Comparison of ENCODE assay signal across 8 cellular contexts in the genomic region with DNA sequence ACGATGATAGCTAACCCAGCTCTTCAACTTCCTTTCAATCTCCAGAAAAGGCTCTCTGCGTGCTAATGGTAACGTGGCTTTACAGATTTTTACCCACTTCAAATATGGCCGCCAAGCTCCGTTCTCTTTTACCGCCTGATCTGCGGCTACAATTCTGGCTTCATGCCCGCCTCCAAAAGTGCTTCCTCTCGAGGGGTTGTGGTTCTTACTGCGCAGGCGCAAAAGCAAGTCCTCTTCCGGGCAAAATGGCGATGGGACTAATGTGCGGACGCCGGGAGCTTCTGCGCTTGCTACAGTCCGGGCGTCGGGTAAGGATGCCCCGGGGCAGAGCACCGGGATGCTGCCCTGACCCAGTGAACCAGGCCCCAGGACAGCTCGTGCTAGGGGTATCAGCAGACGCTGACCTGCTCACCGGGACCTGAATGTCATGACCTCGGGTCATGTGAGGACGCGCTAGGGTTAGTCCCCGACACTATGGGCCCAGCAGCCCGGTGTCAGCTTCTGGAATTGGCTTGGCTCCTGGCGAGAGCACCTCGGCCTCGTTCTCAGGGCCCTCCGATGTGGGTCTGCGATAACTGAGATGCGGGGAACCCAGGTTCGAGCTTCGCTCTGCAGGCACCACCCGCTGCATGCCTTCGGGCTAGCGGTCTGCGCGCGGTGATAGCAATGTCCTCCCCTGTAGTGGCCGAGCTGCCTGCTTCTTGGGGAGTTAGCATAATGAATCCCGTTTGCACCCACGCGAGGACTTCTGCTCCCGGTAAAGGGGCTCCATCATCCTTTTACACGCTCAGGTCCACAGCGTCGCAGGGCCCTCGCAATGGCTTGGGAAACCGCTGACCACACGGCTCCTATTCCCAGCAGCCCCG. TPM values are rescaled to one million over a fixed set of nuclear protein-coding genes. Genes with fewer than 3 reads are reported as not detected.
A peak's percentile ranks its signal among the peaks of the same experiment; 100 is the strongest.
DNase-seq lines count a peak whose midpoint lies in the region; ATAC-seq and TF ChIP-seq lines count a peak whose summit lies in the region.

A gene (plus strand): TSS at position 232 of the 866 bp plus-strand sequence. CDS start 14 bp downstream, at position 246.

- peaks cover 31% of the 10 kb centered on the region for H3K4me1 Mint-ChIP-seq in activated naive CD4-positive, alpha-beta T cell treated with anti-CD3 and anti-CD28 coated beads for 36 hours (ENCODE audit: low read depth)

- peak within 1 kb of the TSS; percentile 95 for H3K27ac Mint-ChIP-seq in activated naive CD4-positive, alpha-beta T cell treated with anti-CD3 and anti-CD28 coated beads for 36 hours

- H3K27me3 ChIP-seq in HCT116 (ENCODE audit: insufficient read depth, low read length) (no peaks in the 10 kb centered on the region), gastroesophageal sphincter (no peaks in the 10 kb centered on the region), neutrophil (no peaks in the 10 kb centered on the region)

- H3K27ac ChIP-seq in HCT116 (ENCODE audit: low read depth, low read length) (peak within 1 kb of the TSS; percentile 71), gastroesophageal sphincter (peak within 1 kb of the TSS; percentile 73 to 87 (median 85)), neutrophil (peak within 1 kb of the TSS; percentile 91), substantia nigra (ENCODE audit: low read depth, low read length, poor library complexity, severe bottlenecking) (peak within 1 kb of the TSS; percentile 66)

- H2AFZ ChIP-seq in HCT116 (ENCODE audit: low read depth, low read length, poor library complexity, severe bottlenecking) = no peak within 1 kb of the TSS

- H3K4me3 ChIP-seq in HCT116 (replicated peaks in 1 of 2; ENCODE audit: low read depth in 1 of 2, low read length in 2 of 2) (peak within 1 kb of the TSS; percentile 87 to 96), gastroesophageal sphincter (peak within 1 kb of the TSS; percentile 73 to 94), neutrophil (ENCODE audit: low read depth in 1 of 2, low read length in 1 of 2) (peak within 1 kb of the TSS; percentile 78 to 95)

- POLR2A ChIA-PET in HCT116 (lab: Charles Lee) = interaction anchor here (0.5 to 1.5 kb wide), 9 partner anchors 11 to 383 kb away, joined by 3 to 4 read pairs (median 3); no protein-coding TSS in a partner anchor

- H3K9me3 Mint-ChIP-seq in activated naive CD4-positive, alpha-beta T cell treated with anti-CD3 and anti-CD28 coated beads for 36 hours = peaks cover 7% of the 10 kb centered on the region

- CTCF ChIA-PET in HCT116 (lab: Charles Lee) = interaction anchor here (0.6 to 2.2 kb wide), 4 partner anchors 54 to 197 kb away, joined by 3 to 9 read pairs (median 6); no protein-coding TSS in a partner anchor
- CTCF ChIA-PET in activated naive CD4-positive, alpha-beta T cell treated with anti-CD3 and anti-CD28 coated beads for 36 hours (lab: Charles Lee) = interaction anchor here (0.6 to 3.8 kb wide), 12 partner anchors 17 to 220 kb away, joined by 3 to 18 read pairs (median 5); no protein-coding TSS in a partner anchor

- H3K36me3 ChIP-seq in HCT116 (ENCODE audit: control insufficient read depth in 1 of 2, insufficient read depth in 2 of 2, low read length in 2 of 2) = peaks cover 31 to 35% of the 10 kb centered on the region in 2 experiments
- H3K36me3 ChIP-seq in gastroesophageal sphincter = peaks cover 10 to 47% of the 10 kb centered on the region in 2 donors
- H3K36me3 ChIP-seq in neutrophil = peaks cover 26% of the 10 kb centered on the region

- H3K9ac ChIP-seq in HCT116 (ENCODE audit: low read length) = peak within 1 kb of the TSS; percentile 76

- RAD21 ChIA-PET in HCT116 (lab: Charles Lee; ENCODE audit: low non-redundant PET in 1 of 2, low total read pairs in 2 of 2, uncharacterized antibody in 2 of 2, unreplicated experiment in 2 of 2) = interaction anchor here (0.6 kb wide), 2 partner anchors 57 to 215 kb away, joined by 3 read pairs; no protein-coding TSS in a partner anchor

- H3K4me2 ChIP-seq in HCT116 (ENCODE audit: low read length) = peak within 1 kb of the TSS; percentile 92

- 0 to 1% methylated on average over 19 to 20 of the region's 56 CpGs for WGBS in gastroesophageal sphincter (ENCODE audit: low coverage in 1 of 2), 2 donors

- BruUV-seq in HCT116 (replicated peaks; lab: Mats Ljungman, UMichigan) = TSS peak; percentile 46

- H3K9me3 ChIP-seq in HCT116 (ENCODE audit: control insufficient read depth in 1 of 2, insufficient read depth in 1 of 2, low read depth in 1 of 2, low read length in 2 of 2) (peaks cover 0 to 4% of the 10 kb centered on the region in 2 experiments; a peak in 1 of 4 replicates), gastroesophageal sphincter (peaks cover 0 to 9% (median 0%) of the 10 kb centered on the region in 3 donors), neutrophil (no peaks in the 10 kb centered on the region)

- H3K4me3 Mint-ChIP-seq in activated naive CD4-positive, alpha-beta T cell treated with anti-CD3 and anti-CD28 coated beads for 36 hours = peak within 1 kb of the TSS; percentile 83

- DNase-seq in G401 (ENCODE audit: low spot score) = peak; percentile 96
- DNase-seq in HCT116 (ENCODE audit: low read depth, low spot score) = peak; percentile 95
- DNase-seq in NAMALWA (ENCODE audit: low spot score) = peak; percentile 99
- DNase-seq in SK-N-DZ (ENCODE audit: low spot score) = peak; percentile 98
- DNase-seq in activated naive CD4-positive, alpha-beta T cell treated with anti-CD3 and anti-CD28 coated beads for 36 hours = peak; percentile 99
- peak; percentile 54 to 96 (median 91) for DNase-seq in substantia nigra (lab: John Stamatoyannopoulos, UW)

- TF ChIP-seq POLR2A in HCT116 (IDR thresholded peaks at IDR 0.05; ENCODE audit: borderline replicate concordance, extremely low read depth, insufficient read depth, insufficient read length) (peak; percentile 95), gastroesophageal sphincter (IDR thresholded peaks at IDR 0.05) (peak; percentile 60 to 76)

- TF ChIP-seq CTCF in HCT116 (IDR thresholded peaks at IDR 0.05 in 2 of 3, conservative IDR thresholded peaks at IDR 0.05 in 1 of 3; ENCODE audit: borderline replicate concordance in 1 of 3, insufficient read depth in 1 of 3, low read depth in 2 of 3, low read length in 2 of 3) = no peak
- no peak for TF ChIP-seq CTCF in gastroesophageal sphincter (IDR thresholded peaks at IDR 0.05)
- peak; percentile 18 for TF ChIP-seq CTCF in neutrophil (IDR thresholded peaks at IDR 0.05)

- intact Hi-C loops in HCT116 (cut with micrococcal nuclease) = loop anchor here (2.0 to 5.0 kb wide), 2 partner anchors 86 to 194 kb away; no protein-coding TSS in a partner anchor
- intact Hi-C loops in activated naive CD4-positive, alpha-beta T cell treated with anti-CD3 and anti-CD28 coated beads for 36 hours (cut with micrococcal nuclease) = loop anchor here (1.0 to 10.0 kb wide), 14 partner anchors 24 to 1252 kb away; a partner anchor contains a TSS

- no peaks in the 10 kb centered on the region for H3K9me2 ChIP-seq in HCT116 (ENCODE audit: insufficient read depth)

- ATAC-seq in HCT116 (peak; percentile 80), gastroesophageal sphincter (peak; percentile 94)

- H3K79me2 ChIP-seq in HCT116 (ENCODE audit: insufficient read depth, low read length) = peaks cover 32% of the 10 kb centered on the region

- no peak for TF ChIP-seq RAD21 in HCT116 (IDR thresholded peaks at IDR 0.05; ENCODE audit: low read depth)

- no peaks in the 10 kb centered on the region for H3K27me3 Mint-ChIP-seq in activated naive CD4-positive, alpha-beta T cell treated with anti-CD3 and anti-CD28 coated beads for 36 hours (ENCODE audit: low read depth)

- H4K20me1 ChIP-seq in HCT116 (ENCODE audit: insufficient read depth) = no peaks in the 10 kb centered on the region

- H3K4me1 ChIP-seq in HCT116 (ENCODE audit: control insufficient read depth in 1 of 2, insufficient read depth in 2 of 2, low read length in 2 of 2) (peaks cover 4 to 19% of the 10 kb centered on the region in 2 experiments; a peak in 3 of 4 replicates), gastroesophageal sphincter (peaks cover 5 to 25% (median 16%) of the 10 kb centered on the region in 3 donors), neutrophil (ENCODE audit: control insufficient read depth in 1 of 2, insufficient read depth in 1 of 2, low read depth in 1 of 2, low read length in 1 of 2) (peaks cover 24 to 26% of the 10 kb centered on the region in 2 experiments)

- in situ Hi-C loops in G401 (cut with HindIII; ENCODE audit: low sequenced_read_pairs) = no loop called here

- peaks cover 57% of the 10 kb centered on the region for H3K36me3 Mint-ChIP-seq in activated naive CD4-positive, alpha-beta T cell treated with anti-CD3 and anti-CD28 coated beads for 36 hours (ENCODE audit: low read depth)

- TF ChIP-seq EP300 in gastroesophageal sphincter (IDR thresholded peaks at IDR 0.05) = no peak

TF ChIP-seq in HCT116, 20 proteins besides CTCF, POLR2A, EP300 and RAD21 (continues in another document):
- TF ChIP-seq EGR1 (IDR thresholded peaks at IDR 0.05; ENCODE audit: low read depth) (peak; percentile 47; the same call in 1 of the 2 replicates), ZFX (IDR thresholded peaks at IDR 0.05) (peak; percentile 62), SP1 (IDR thresholded peaks at IDR 0.05; ENCODE audit: low read depth) (no peak), EZH2phosphoT487 (IDR thresholded peaks at IDR 0.05; ENCODE audit: borderline replicate concordance) (no peak), SRF (IDR thresholded peaks at IDR 0.05; ENCODE audit: low read depth) (no peak), POLR2AphosphoS5 (IDR thresholded peaks at IDR 0.05; ENCODE audit: low read depth, low read length) (peak; percentile 66; the same call in 1 of the 2 replicates)

RNA-seq across cellular contexts. Expression of the gene that starts here (rescaled TPM):
- 187 and 240 TPM in 2 replicates for total RNA-seq in G401 (2014; rRNA removed; shearing (Covaris generic))
- total RNA-seq in HCT116 (2021; ENCODE audit: unreplicated experiment) (146 TPM), gastroesophageal sphincter (10 to 100 TPM; 47.1 to 89.0 (median 72.7) TPM)
- 131 and 154 TPM in 2 replicates for polyA plus RNA-seq in HCT116 (2012)
- 76.2 and 108 TPM in 2 replicates for polyA plus RNA-seq in SK-N-DZ (2014; cell fraction: cytosol; rRNA removed)
- 100 and 131 TPM in 2 replicates for polyA plus RNA-seq in SK-N-DZ (2014; cell fraction: nucleus; rRNA removed)
- total RNA-seq in activated naive CD4-positive, alpha-beta T cell treated with anti-CD3 and anti-CD28 coated beads for 36 hours = 100 to 1,000 TPM; 149 to 152 TPM

Comparison
In these comparisons a context has a peak if more than half of its experiments do, and no peak if none do; other contexts are left out.
1. Peak in every context shown above with its lines: DNase-seq, ATAC-seq, H3K4me3 ChIP-seq and H3K27ac ChIP-seq.